In genomic region chr12:120194534-120195395, GRCh38 we compare ENCODE assay signal across 1 cellular context.
TF ChIP-seq lines count a peak whose summit lies in the region.

Gene GCN1 (minus strand): TSS chr12:120194715. CDS start chr12:120194697, 18 bp downstream.

TF ChIP-seq in HepG2, 621 proteins besides CTCF, POLR2A, EP300 and RAD21 (continued from another document and continues in another):
- TF ChIP-seq ZNF609 (CRISPR knock-in tag; IDR thresholded peaks at IDR 0.05; ENCODE audit: borderline replicate concordance) (peak; percentile 41; the same call in 1 of the 2 replicates), NR0B2 (CRISPR knock-in tag; IDR thresholded peaks at IDR 0.05) (peak; percentile 95), HDAC6 (IDR thresholded peaks at IDR 0.05; ENCODE audit: low read depth, low read length) (no peak), ZNF281 (CRISPR knock-in tag; IDR thresholded peaks at IDR 0.05; ENCODE audit: borderline replicate concordance) (peak; percentile 82; the same call in 1 of the 2 replicates), ZBTB4 (CRISPR knock-in tag; IDR thresholded peaks at IDR 0.05; ENCODE audit: borderline replicate concordance) (0 out of 2 replicates have a peak, but pooled peaks have one; percentile 27), KLF11 (CRISPR knock-in tag; IDR thresholded peaks at IDR 0.05) (peak; percentile 38), ZNF614 (CRISPR knock-in tag; IDR thresholded peaks at IDR 0.05; ENCODE audit: borderline replicate concordance) (peak; percentile 44; the same call in 1 of the 2 replicates), RBM39 (IDR thresholded peaks at IDR 0.05; ENCODE audit: low read depth, low read length, poor library complexity, severe bottlenecking) (no peak), RFX3 (CRISPR knock-in tag; IDR thresholded peaks at IDR 0.05) (no peak), MAF1 (CRISPR knock-in tag; IDR thresholded peaks at IDR 0.05; ENCODE audit: borderline replicate concordance) (0 out of 2 replicates have a peak, but pooled peaks have one; percentile 65), RBAK (CRISPR knock-in tag; IDR thresholded peaks at IDR 0.05) (no peak), IKZF5 (CRISPR knock-in tag; IDR thresholded peaks at IDR 0.05) (peak; percentile 45), TRIM22 (IDR thresholded peaks at IDR 0.05) (no peak), ZNF251 (CRISPR knock-in tag; IDR thresholded peaks at IDR 0.05) (no peak), ZNF777 (CRISPR knock-in tag; IDR thresholded peaks at IDR 0.05) (peak; percentile 66; the same call in 1 of the 2 replicates), ZNF121 (CRISPR knock-in tag; IDR thresholded peaks at IDR 0.05) (peak; percentile 66), ZNF678 (CRISPR knock-in tag; IDR thresholded peaks at IDR 0.05) (peak; percentile 86; the same call in 1 of the 2 replicates), TSC22D2 (CRISPR knock-in tag; IDR thresholded peaks at IDR 0.05; ENCODE audit: borderline replicate concordance) (no peak; the same call in 1 of the 2 replicates), CC2D1A (CRISPR knock-in tag; IDR thresholded peaks at IDR 0.05) (no peak), BHLHE40 (IDR thresholded peaks at IDR 0.05; ENCODE audit: low read length) (no peak), CEBPG (CRISPR knock-in tag; IDR thresholded peaks at IDR 0.05) (no peak), ZFP41 (CRISPR knock-in tag; IDR thresholded peaks at IDR 0.05; ENCODE audit: borderline replicate concordance) (0 out of 2 replicates have a peak, but pooled peaks have one; percentile 37), YY1 (IDR thresholded peaks at IDR 0.05; ENCODE audit: insufficient read depth, insufficient replicate concordance, low read depth, low read length) (peak; percentile 95), BCL3 (CRISPR knock-in tag; IDR thresholded peaks at IDR 0.05) (peak; percentile 67), ZNF17 (CRISPR knock-in tag; IDR thresholded peaks at IDR 0.05) (0 out of 2 replicates have a peak, but pooled peaks have one; percentile 66), ZNF513 (CRISPR knock-in tag; conservative IDR thresholded peaks at IDR 0.05) (no peak), NR2F1 (CRISPR knock-in tag; IDR thresholded peaks at IDR 0.05) (peak; percentile 11 to 16; a peak in 2 of 4 replicates), ZNF235 (CRISPR knock-in tag; IDR thresholded peaks at IDR 0.05; ENCODE audit: borderline replicate concordance) (peak; percentile 92), KMT2B (CRISPR knock-in tag; IDR thresholded peaks at IDR 0.05) (peak; percentile 73), HOMEZ (CRISPR knock-in tag; IDR thresholded peaks at IDR 0.05; ENCODE audit: low read depth) (no peak), NFYC (CRISPR knock-in tag; IDR thresholded peaks at IDR 0.05) (peak; percentile 11; the same call in 1 of the 2 replicates), GFI1 (CRISPR knock-in tag; IDR thresholded peaks at IDR 0.05; ENCODE audit: borderline replicate concordance) (peak; percentile 59; the same call in 1 of the 2 replicates), MED1 (CRISPR knock-in tag; IDR thresholded peaks at IDR 0.05) (peak; percentile 82), PHF8 (CRISPR knock-in tag; IDR thresholded peaks at IDR 0.05) (peak; percentile 94), CSRNP2 (CRISPR knock-in tag; conservative IDR thresholded peaks at IDR 0.05; ENCODE audit: low read depth) (no peak), ZNF605 (CRISPR knock-in tag; IDR thresholded peaks at IDR 0.05) (peak; percentile 46; the same call in 1 of the 2 replicates), MXI1 (IDR thresholded peaks at IDR 0.05; ENCODE audit: borderline replicate concordance, low read depth, low read length) (peak; percentile 97), MBD4 (IDR thresholded peaks at IDR 0.05; ENCODE audit: borderline replicate concordance, low read length) (no peak), ZNF644 (CRISPR knock-in tag; IDR thresholded peaks at IDR 0.05; ENCODE audit: low read depth) (no peak), ZNF382 (CRISPR knock-in tag; IDR thresholded peaks at IDR 0.05; ENCODE audit: borderline replicate concordance) (no peak)
